2 cellular contexts compared by ENCODE assay signal in genomic region chr15:37099321-37100108, GRCh38.
A peak's percentile ranks its signal among the peaks of the same experiment; 100 is the strongest.
TF ChIP-seq lines count a peak whose summit lies in the region.

No MANE protein-coding gene starts in this region.

TF ChIP-seq in K562, 482 proteins besides CTCF, POLR2A, EP300 and RAD21 (continues in another document):
- TF ChIP-seq SMC3 (conservative IDR thresholded peaks at IDR 0.05; ENCODE audit: insufficient read depth, low read depth, low read length) (no peak), MYNN (IDR thresholded peaks at IDR 0.05) (no peak), MYNN (CRISPR knock-in tag; IDR thresholded peaks at IDR 0.05) (no peak), CREM (IDR thresholded peaks at IDR 0.05; ENCODE audit: low read depth) (no peak; the same call in 1 of the 2 replicates), ZNF263 (CRISPR knock-in tag; IDR thresholded peaks at IDR 0.05; ENCODE audit: borderline replicate concordance) (peak; percentile 93), U2AF1 (optimal IDR thresholded peaks at IDR 0.05; ENCODE audit: low read depth, low read length) (peak; percentile 15), USF1 (CRISPR knock-in tag; IDR thresholded peaks at IDR 0.05) (no peak), ATF2 (CRISPR knock-in tag; IDR thresholded peaks at IDR 0.05) (no peak), SP2 (IDR thresholded peaks at IDR 0.05; ENCODE audit: extremely low read depth, low read depth, low read length, poor library complexity, severe bottlenecking) (no peak), ZNF408 (CRISPR knock-in tag; IDR thresholded peaks at IDR 0.05; ENCODE audit: low read depth) (no peak), HBP1 (CRISPR knock-in tag; IDR thresholded peaks at IDR 0.05) (no peak), CHCHD3 (CRISPR knock-in tag; IDR thresholded peaks at IDR 0.05) (no peak), KLF6 (CRISPR knock-in tag; IDR thresholded peaks at IDR 0.05; ENCODE audit: borderline replicate concordance) (no peak), ZNF280B (CRISPR knock-in tag; IDR thresholded peaks at IDR 0.05) (no peak), PHF21A (IDR thresholded peaks at IDR 0.05; ENCODE audit: borderline replicate concordance, low read depth) (no peak), ZNF644 (tag; IDR thresholded peaks at IDR 0.05; ENCODE audit: low read depth) (no peak), ZNF3 (CRISPR knock-in tag; IDR thresholded peaks at IDR 0.05) (no peak), ZFX (CRISPR knock-in tag; IDR thresholded peaks at IDR 0.05) (no peak), TBL1XR1 (IDR thresholded peaks at IDR 0.05; ENCODE audit: low read length in 2 of 2) (no peak), THRAP3 (IDR thresholded peaks at IDR 0.05; ENCODE audit: borderline replicate concordance) (no peak), ZNF41 (CRISPR knock-in tag; conservative IDR thresholded peaks at IDR 0.05) (no peak), CEBPZ (IDR thresholded peaks at IDR 0.05; ENCODE audit: borderline replicate concordance, low read depth, low read length) (no peak), ETV1 (tag; conservative IDR thresholded peaks at IDR 0.05; ENCODE audit: low read depth) (no peak), ZKSCAN3 (CRISPR knock-in tag; IDR thresholded peaks at IDR 0.05) (no peak), SMARCA4 (IDR thresholded peaks at IDR 0.05) (no peak), KLF1 (tag; IDR thresholded peaks at IDR 0.05) (no peak), ZFPM2 (CRISPR knock-in tag; IDR thresholded peaks at IDR 0.05) (no peak), ZEB2 (IDR thresholded peaks at IDR 0.05) (no peak), SNAPC5 (CRISPR knock-in tag; IDR thresholded peaks at IDR 0.05) (no peak)

TF ChIP-seq in HepG2, 621 proteins besides CTCF, POLR2A, EP300 and RAD21 (continues in another document):
- no peak for TF ChIP-seq ZNF740 (CRISPR knock-in tag; IDR thresholded peaks at IDR 0.05)
- TF ChIP-seq IKZF4 (CRISPR knock-in tag; IDR thresholded peaks at IDR 0.05; ENCODE audit: borderline replicate concordance, low read depth, not compliant biosample characterization): no peak
- no peak for TF ChIP-seq TMF1 (CRISPR knock-in tag; IDR thresholded peaks at IDR 0.05; ENCODE audit: low read depth)
- TF ChIP-seq ISX (CRISPR knock-in tag; conservative IDR thresholded peaks at IDR 0.05): no peak
- 0 out of 2 replicates have a peak, but pooled peaks have one; percentile 9 for TF ChIP-seq ZNF512 (CRISPR knock-in tag; IDR thresholded peaks at IDR 0.05)
- TF ChIP-seq ZGPAT (CRISPR knock-in tag; IDR thresholded peaks at IDR 0.05): no peak; the same call in 1 of the 2 replicates
- no peak for TF ChIP-seq ZIK1 (CRISPR knock-in tag; IDR thresholded peaks at IDR 0.05; ENCODE audit: borderline replicate concordance, low read depth)
- no peak for TF ChIP-seq PATZ1 (CRISPR knock-in tag; IDR thresholded peaks at IDR 0.05)
- no peak; the same call in 1 of the 2 replicates for TF ChIP-seq MEIS2 (CRISPR knock-in tag; IDR thresholded peaks at IDR 0.05)
- TF ChIP-seq ESRRA (CRISPR knock-in tag; IDR thresholded peaks at IDR 0.05; ENCODE audit: low read depth): no peak
- no peak for TF ChIP-seq U2AF1 (optimal IDR thresholded peaks at IDR 0.05; ENCODE audit: low read depth, low read length)
- TF ChIP-seq PBX2 (CRISPR knock-in tag; IDR thresholded peaks at IDR 0.05): peak; percentile 84
- no peak for TF ChIP-seq RARG (CRISPR knock-in tag; IDR thresholded peaks at IDR 0.05; ENCODE audit: low read depth)
- TF ChIP-seq ZNF556 (CRISPR knock-in tag; IDR thresholded peaks at IDR 0.05; ENCODE audit: borderline replicate concordance): no peak
- no peak for TF ChIP-seq DR1 (CRISPR knock-in tag; IDR thresholded peaks at IDR 0.05)
- TF ChIP-seq E2F1 (CRISPR knock-in tag; IDR thresholded peaks at IDR 0.05): no peak
- no peak for TF ChIP-seq HOMEZ (CRISPR knock-in tag; IDR thresholded peaks at IDR 0.05; ENCODE audit: low read depth)
- 0 out of 2 replicates have a peak, but pooled peaks have one; percentile 57 for TF ChIP-seq ZNF512B (CRISPR knock-in tag; IDR thresholded peaks at IDR 0.05; ENCODE audit: borderline replicate concordance)
- no peak for TF ChIP-seq ZBTB33 (CRISPR knock-in tag; IDR thresholded peaks at IDR 0.05)
- TF ChIP-seq ZBTB14 (CRISPR knock-in tag; IDR thresholded peaks at IDR 0.05): no peak
- TF ChIP-seq THAP11 (CRISPR knock-in tag; IDR thresholded peaks at IDR 0.05): no peak
- no peak for TF ChIP-seq MYNN (CRISPR knock-in tag; IDR thresholded peaks at IDR 0.05; ENCODE audit: low read depth)
- peak; percentile 16 for TF ChIP-seq PCBP2 (optimal IDR thresholded peaks at IDR 0.05; ENCODE audit: low read depth, low read length, poor library complexity, severe bottlenecking)
- TF ChIP-seq SCMH1 (CRISPR knock-in tag; IDR thresholded peaks at IDR 0.05; ENCODE audit: borderline replicate concordance): no peak
- no peak for TF ChIP-seq MXI1 (IDR thresholded peaks at IDR 0.05; ENCODE audit: borderline replicate concordance, low read depth, low read length)
- TF ChIP-seq ZNF652 (CRISPR knock-in tag; IDR thresholded peaks at IDR 0.05; ENCODE audit: borderline replicate concordance, low read depth): no peak
